ENCODE assay signal across 8 cellular contexts in genomic region chr10:122112021-122112616, GRCh38.
A peak's percentile ranks its signal among the peaks of the same experiment; 100 is the strongest.
DNase-seq lines count a peak whose midpoint lies in the region; ATAC-seq and TF ChIP-seq lines count a peak whose summit lies in the region.

No MANE protein-coding gene starts in this region.

- intact Hi-C loops in mucosa of descending colon (cut with DNase I, micrococcal nuclease) = loop anchor here in 1 of 2 donors (10.0 kb wide), 1 partner anchor 57 kb away; no protein-coding TSS in a partner anchor

- no peaks in the 10 kb centered on the region for H3K9me3 Mint-ChIP-seq in stimulated activated memory B cell treated with anti-CD40 and anti-IgM and Interleukin-4, amounts not matched to agents 10 μg/mL and 1 μg/mL and 100 μg/mL, for 72 hours

- peaks cover 52% of the 10 kb centered on the region for H3K27me3 Mint-ChIP-seq in stimulated activated memory B cell treated with anti-CD40 and anti-IgM and Interleukin-4, amounts not matched to agents 10 μg/mL and 1 μg/mL and 100 μg/mL, for 72 hours

- no peak overlapping the region for H3K27ac Mint-ChIP-seq in stimulated activated memory B cell treated with anti-CD40 and anti-IgM and Interleukin-4, amounts not matched to agents 10 μg/mL and 1 μg/mL and 100 μg/mL, for 72 hours

- H3K36me3 Mint-ChIP-seq in stimulated activated memory B cell treated with anti-CD40 and anti-IgM and Interleukin-4, amounts not matched to agents 10 μg/mL and 1 μg/mL and 100 μg/mL, for 72 hours = no peaks in the 10 kb centered on the region

- H3K9me3 ChIP-seq in HUES6 (ENCODE audit: control insufficient read depth, insufficient read depth, low read depth, low read length) (no peaks in the 10 kb centered on the region), mucosa of descending colon (no peaks in the 10 kb centered on the region)

- no peaks in the 10 kb centered on the region for H3K27me3 ChIP-seq in ACC112 (ENCODE audit: insufficient read depth, low read length)
- H3K27me3 ChIP-seq in HUES6 (ENCODE audit: control insufficient read depth, insufficient read depth, low read length) = 0 out of 2 replicates have a peak, but pooled peaks cover 4% of the 10 kb centered on the region

- H3K9ac ChIP-seq in HUES6 (ENCODE audit: low read length) = peak overlapping the region; percentile 85

- peak overlapping the region; percentile 95 for H3K4me3 ChIP-seq in ACC112 (ENCODE audit: low read depth, low read length)
- peak overlapping the region; percentile 84 for H3K4me3 ChIP-seq in HUES6 (ENCODE audit: low read depth, low read length)
- peak overlapping the region; percentile 74 for H3K4me3 ChIP-seq in choroid plexus epithelial cell (ENCODE audit: low read depth, low read length)
- no peak overlapping the region for H3K4me3 ChIP-seq in mucosa of descending colon

- peak overlapping the region; percentile 74 for H2AFZ ChIP-seq in ACC112 (ENCODE audit: low read length, unreplicated experiment)

- peaks cover 39% of the 10 kb centered on the region for H3K4me1 ChIP-seq in ACC112 (ENCODE audit: control insufficient read depth, insufficient read depth, low read length, unreplicated experiment)
- H3K4me1 ChIP-seq in HUES6 (ENCODE audit: control insufficient read depth, insufficient read depth, low read length) = peaks cover 18% of the 10 kb centered on the region
- peaks cover 5% of the 10 kb centered on the region for H3K4me1 ChIP-seq in mucosa of descending colon (ENCODE audit: low read depth)

- H3K4me1 Mint-ChIP-seq in stimulated activated memory B cell treated with anti-CD40 and anti-IgM and Interleukin-4, amounts not matched to agents 10 μg/mL and 1 μg/mL and 100 μg/mL, for 72 hours = no peaks in the 10 kb centered on the region

- no peak for TF ChIP-seq CTCF in choroid plexus epithelial cell (conservative IDR thresholded peaks at IDR 0.05; ENCODE audit: low read depth, low read length)
- no peak for TF ChIP-seq CTCF in mucosa of descending colon (IDR thresholded peaks at IDR 0.05)

- H3K36me3 ChIP-seq in ACC112 (ENCODE audit: insufficient read depth, low read length) (no peaks in the 10 kb centered on the region), HUES6 (ENCODE audit: control insufficient read depth, insufficient read depth, low read length) (no peaks in the 10 kb centered on the region), mucosa of descending colon (ENCODE audit: low read depth) (no peaks in the 10 kb centered on the region)

- no peak overlapping the region for H3K4me3 Mint-ChIP-seq in stimulated activated memory B cell treated with anti-CD40 and anti-IgM and Interleukin-4, amounts not matched to agents 10 μg/mL and 1 μg/mL and 100 μg/mL, for 72 hours

- peak; percentile 58 for ATAC-seq in mucosa of descending colon
- no peak for ATAC-seq in GM21717 (IDR thresholded peaks at IDR 0.05; ENCODE audit: unreplicated experiment)
- no peak for ATAC-seq in stimulated activated memory B cell treated with anti-CD40 and anti-IgM and Interleukin-4, amounts not matched to agents 10 μg/mL and 1 μg/mL and 100 μg/mL, for 72 hours

- peaks cover 33% of the 10 kb centered on the region for H3K79me2 ChIP-seq in ACC112 (ENCODE audit: control insufficient read depth, insufficient read depth, low read length, unreplicated experiment)

- peak overlapping the region; percentile 97 for H3K27ac ChIP-seq in ACC112 (ENCODE audit: low read depth, low read length)
- H3K27ac ChIP-seq in HUES6 (ENCODE audit: low read depth, low read length) = no peak overlapping the region

- DNase-seq in choroid plexus epithelial cell (ENCODE audit: low read depth) = peak; percentile 44
- peak in 1 of 3 donors; percentile 49 for DNase-seq in mucosa of descending colon
- DNase-seq in cerebellar cortex (ENCODE audit: low spot score) = no peak
- no peak for DNase-seq in iPS-NIHi7 (ENCODE audit: extremely low spot score)
